ENCODE assay signal across 15 cellular contexts in the genomic region with DNA sequence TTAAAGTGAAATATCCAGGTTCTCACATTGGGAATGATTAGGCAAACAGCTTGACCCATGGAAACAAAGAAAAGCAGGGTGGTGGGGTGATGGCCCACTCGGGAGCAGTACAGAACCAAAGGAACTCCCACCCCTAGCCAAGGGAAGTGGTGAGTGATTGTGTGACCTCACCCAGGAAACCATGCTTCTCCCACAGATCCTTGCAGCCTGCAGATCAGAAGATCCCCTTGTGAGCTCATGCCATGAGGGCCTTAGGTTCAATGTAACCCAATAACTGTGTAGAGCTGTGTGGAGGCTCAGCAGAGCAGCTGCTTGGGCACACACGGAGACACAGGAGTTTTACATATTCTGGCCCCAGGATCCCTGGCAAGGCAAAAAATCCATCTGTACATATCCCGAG.
DNase-seq lines count a peak whose midpoint lies in the region; ATAC-seq and TF ChIP-seq lines count a peak whose summit lies in the region.
"Had no signal": no experiment of that assay in that cellular context is flagged by ENCODE, and none has a peak within 500 bp of the region (broad histone marks: within the 10 kb centered on the region; RNA-seq: fewer than 3 reads in every experiment).

No MANE protein-coding gene starts in this region.

- no peak overlapping the region for H2AFZ ChIP-seq in hepatocyte
- H2AFZ ChIP-seq: GM23338 had no signal

- H3K27ac ChIP-seq in hepatocyte, result no peak overlapping the region
- H3K27ac ChIP-seq: 22Rv1, BLaER1 had no signal

- ATAC-seq in activated CD8-positive, alpha-beta memory T cell treated with anti-CD3 and anti-CD28 coated beads, Interleukin-2, amount 10 ng/mL, durations not matched to agents 7 days and 5 days, result peak; percentile 36
- peak; percentile 47 for ATAC-seq in effector memory CD8-positive, alpha-beta T cell (replicated peaks)
- ATAC-seq in natural killer cell, result peak in 2 of 3 donors; percentile 38 to 72
- ATAC-seq: GM23338 had no signal

- BruUV-seq in MCF 10A (replicated peaks; lab: Mats Ljungman, UMichigan), result no TSS peak

- no peaks in the 10 kb centered on the region for H3K79me2 ChIP-seq in hepatocyte

- TF ChIP-seq CTCF in natural killer cell (IDR thresholded peaks at IDR 0.05) (no peak), MCF 10A (IDR thresholded peaks at IDR 0.05; ENCODE audit: unreplicated experiment) (no peak), hepatocyte (IDR thresholded peaks at IDR 0.05; ENCODE audit: poor library complexity) (no peak)

- no peak overlapping the region for H3K4me2 ChIP-seq in hepatocyte
- H3K4me2 ChIP-seq: BLaER1, GM23338 had no signal

- H3K4me3 Mint-ChIP-seq in activated CD8-positive, alpha-beta memory T cell treated with anti-CD3 and anti-CD28 coated beads, Interleukin-2, amount 10 ng/mL, durations not matched to agents 7 days and 5 days, result no peak overlapping the region
- peak overlapping the region; percentile 38 to 66 for H3K4me3 Mint-ChIP-seq in effector memory CD8-positive, alpha-beta T cell
- H3K4me3 Mint-ChIP-seq in natural killer cell, result peak overlapping the region; percentile 82
- no peak overlapping the region for H3K4me3 Mint-ChIP-seq in MCF 10A (ENCODE audit: unreplicated experiment)
- H3K4me3 Mint-ChIP-seq: CD14-positive monocyte; CD4-positive, alpha-beta memory T cell; GM23338 had no signal

- no peaks in the 10 kb centered on the region for H4K20me1 ChIP-seq in hepatocyte (ENCODE audit: insufficient read depth, poor library complexity, severe bottlenecking)
- H4K20me1 ChIP-seq: BLaER1 had no signal

- 83% methylated on average over 3 of the region's 3 CpGs for WGBS in hepatocyte (ENCODE audit: low lambda C conversion rate, missing lambda C conversion rate)

- no peak overlapping the region for H3K27ac Mint-ChIP-seq in activated CD8-positive, alpha-beta memory T cell treated with anti-CD3 and anti-CD28 coated beads, Interleukin-2, amount 10 ng/mL, durations not matched to agents 7 days and 5 days
- H3K27ac Mint-ChIP-seq in effector memory CD8-positive, alpha-beta T cell, result peak overlapping the region in 1 of 2 donors; percentile 32
- H3K27ac Mint-ChIP-seq in natural killer cell, result no peak overlapping the region
- no peak overlapping the region for H3K27ac Mint-ChIP-seq in MCF 10A (ENCODE audit: low read depth, unreplicated experiment)
- H3K27ac Mint-ChIP-seq: CD14-positive monocyte; CD4-positive, alpha-beta memory T cell; GM23338 had no signal

- no peaks in the 10 kb centered on the region for H3K27me3 ChIP-seq in hepatocyte
- H3K27me3 ChIP-seq: BLaER1 had no signal

- CTCF ChIA-PET in activated CD8-positive, alpha-beta memory T cell treated with anti-CD3 and anti-CD28 coated beads, Interleukin-2, amount 10 ng/mL, durations not matched to agents 7 days and 5 days (lab: Charles Lee), result no interaction called here
- CTCF ChIA-PET in MCF 10A (lab: Yijun Ruan, JAX), result no interaction called here

- POLR2A ChIA-PET in MCF 10A (lab: Yijun Ruan, JAX), result no interaction called here

- intact Hi-C loops in natural killer cell (cut with micrococcal nuclease) (no loop called here), MCF 10A (cut with micrococcal nuclease) (no loop called here)

- no peak for DNase-seq in activated CD8-positive, alpha-beta memory T cell treated with anti-CD3 and anti-CD28 coated beads, Interleukin-2, amount 10 ng/mL, durations not matched to agents 7 days and 5 days
- DNase-seq in activated CD8-positive, alpha-beta memory T cell treated with anti-CD3 and anti-CD28 coated beads, Interleukin-2, amount 50 U/mL, for 4 hours, result no peak
- no peak for DNase-seq in effector memory CD8-positive, alpha-beta T cell
- DNase-seq in natural killer cell (no peak), NCI-H748 (lab: John Stamatoyannopoulos, UW; ENCODE audit: unreplicated experiment) (no peak), MCF 10A (ENCODE audit: unreplicated experiment) (no peak), hepatocyte (ENCODE audit: low spot score) (no peak)
- no peak for DNase-seq in stimulated activated CD4-positive, alpha-beta T cell treated with anti-CD3 and anti-CD28 coated beads, Interleukin-15, amount 100 ng/mL, for 24 hours
- DNase-seq: Calu3; CD4-positive, alpha-beta memory T cell; HCEC 1CT had no signal

- H3K4me3 ChIP-seq in hepatocyte, result no peak overlapping the region
- H3K4me3 ChIP-seq: BLaER1, GM23338 had no signal

- H3K36me3 Mint-ChIP-seq in activated CD8-positive, alpha-beta memory T cell treated with anti-CD3 and anti-CD28 coated beads, Interleukin-2, amount 10 ng/mL, durations not matched to agents 7 days and 5 days, result no peaks in the 10 kb centered on the region
- no peaks in the 10 kb centered on the region for H3K36me3 Mint-ChIP-seq in effector memory CD8-positive, alpha-beta T cell (ENCODE audit: insufficient read depth)
- H3K36me3 Mint-ChIP-seq in natural killer cell (peaks cover 34% of the 10 kb centered on the region), MCF 10A (ENCODE audit: insufficient read depth, unreplicated experiment) (no peaks in the 10 kb centered on the region)
- H3K36me3 Mint-ChIP-seq: CD14-positive monocyte; CD4-positive, alpha-beta memory T cell had no signal

- peaks cover 8% of the 10 kb centered on the region for H3K4me1 Mint-ChIP-seq in activated CD8-positive, alpha-beta memory T cell treated with anti-CD3 and anti-CD28 coated beads, Interleukin-2, amount 10 ng/mL, durations not matched to agents 7 days and 5 days
- peaks cover 17 to 21% of the 10 kb centered on the region in 2 donors for H3K4me1 Mint-ChIP-seq in effector memory CD8-positive, alpha-beta T cell (ENCODE audit: low read depth in 2 of 2)
- H3K4me1 Mint-ChIP-seq in natural killer cell (peaks cover 34% of the 10 kb centered on the region in 2 donors), MCF 10A (ENCODE audit: insufficient read depth, unreplicated experiment) (no peaks in the 10 kb centered on the region)
- H3K4me1 Mint-ChIP-seq: CD14-positive monocyte, GM23338 had no signal

- no peaks in the 10 kb centered on the region for H3K9me2 ChIP-seq in hepatocyte (replicated peaks; ENCODE audit: insufficient read depth)

- H3K9me3 ChIP-seq in hepatocyte (ENCODE audit: low read depth), result peaks cover 4% of the 10 kb centered on the region

- no peaks in the 10 kb centered on the region for H3K36me3 ChIP-seq in hepatocyte (replicated peaks; ENCODE audit: insufficient read depth, low read depth)
- H3K36me3 ChIP-seq: BLaER1 had no signal

- H3K4me1 ChIP-seq in hepatocyte (ENCODE audit: insufficient read depth), result no peaks in the 10 kb centered on the region
- H3K4me1 ChIP-seq: BLaER1 had no signal

- peaks cover 4% of the 10 kb centered on the region for H3K27me3 Mint-ChIP-seq in activated CD8-positive, alpha-beta memory T cell treated with anti-CD3 and anti-CD28 coated beads, Interleukin-2, amount 10 ng/mL, durations not matched to agents 7 days and 5 days
- no peaks in the 10 kb centered on the region for H3K27me3 Mint-ChIP-seq in effector memory CD8-positive, alpha-beta T cell
- H3K27me3 Mint-ChIP-seq in natural killer cell (ENCODE audit: low read depth in 2 of 2) (no peaks in the 10 kb centered on the region), MCF 10A (ENCODE audit: insufficient read depth, unreplicated experiment) (no peaks in the 10 kb centered on the region)
- H3K27me3 Mint-ChIP-seq: CD4-positive, alpha-beta memory T cell had no signal

- H3K9me3 Mint-ChIP-seq in activated CD8-positive, alpha-beta memory T cell treated with anti-CD3 and anti-CD28 coated beads, Interleukin-2, amount 10 ng/mL, durations not matched to agents 7 days and 5 days (ENCODE audit: low read depth), result peaks cover 8% of the 10 kb centered on the region
- H3K9me3 Mint-ChIP-seq in effector memory CD8-positive, alpha-beta T cell, result peaks cover 14 to 23% of the 10 kb centered on the region in 2 donors
- H3K9me3 Mint-ChIP-seq in natural killer cell (peaks cover 14 to 20% of the 10 kb centered on the region in 2 donors), MCF 10A (ENCODE audit: unreplicated experiment) (peaks cover 27% of the 10 kb centered on the region)

Comparison
In these comparisons a context has a peak if more than half of its experiments do, and no peak if none do; other contexts are left out.
1. H3K4me3 Mint-ChIP-seq: peak in effector memory CD8-positive, alpha-beta T cell (2 of 2) and natural killer cell (single experiment); none in activated CD8-positive, alpha-beta memory T cell treated with anti-CD3 and anti-CD28 coated beads, Interleukin-2, amount 10 ng/mL, durations not matched to agents 7 days and 5 days (single experiment) and MCF 10A (single experiment).
2. Peak in every context shown above with its lines, with median percentiles within 50 percentile points of each other: ATAC-seq.